12 cellular contexts compared by ENCODE assay signal in genomic region chr20:2654831-2655230, GRCh38. TPM values are rescaled to one million over a fixed set of nuclear protein-coding genes. Genes with fewer than 3 reads are reported as not detected.
DNase-seq lines count a peak whose midpoint lies in the region; ATAC-seq, FAIRE-seq and TF ChIP-seq lines count a peak whose summit lies in the region.
"Had no signal": no experiment of that assay in that cellular context is flagged by ENCODE, and none has a peak within 500 bp of the region (broad histone marks: within the 10 kb centered on the region; RNA-seq: fewer than 3 reads in every experiment).

No MANE protein-coding gene starts in this region.

- H3K9me3 ChIP-seq in DND-41 (ENCODE audit: insufficient read depth, low read length, severe bottlenecking) (no peaks in the 10 kb centered on the region), Karpas-422 (ENCODE audit: low read length) (no peaks in the 10 kb centered on the region), adipocyte (ENCODE audit: control insufficient read depth, low read length) (no peaks in the 10 kb centered on the region)
- H3K9me3 ChIP-seq: heart left ventricle had no signal

- H3K36me3 ChIP-seq in DND-41 (ENCODE audit: insufficient read depth, low read length) (peaks cover 69% of the 10 kb centered on the region), Karpas-422 (ENCODE audit: insufficient read depth, low read length) (peaks cover 52% of the 10 kb centered on the region), adipocyte (ENCODE audit: control insufficient read depth, insufficient read depth, low read length, severe bottlenecking) (peaks cover 60% of the 10 kb centered on the region)

- peak overlapping the region; percentile 23 to 50 for H3K27ac Mint-ChIP-seq in natural killer cell

- H3K27ac ChIP-seq in DND-41 (ENCODE audit: low read length), result 0 out of 2 replicates have a peak overlapping the region, but pooled peaks have one; percentile 11
- no peak overlapping the region for H3K27ac ChIP-seq in Karpas-422 (ENCODE audit: low read length)
- H3K27ac ChIP-seq: heart left ventricle had no signal

- ATAC-seq in DND-41 (ENCODE audit: insufficient read depth, low read depth), result no peak
- ATAC-seq in natural killer cell, result no peak
- no peak for ATAC-seq in GM19035 (IDR thresholded peaks at IDR 0.05; ENCODE audit: unreplicated experiment)
- no peak for ATAC-seq in GM21515 (IDR thresholded peaks at IDR 0.05; ENCODE audit: unreplicated experiment)
- ATAC-seq: heart left ventricle had no signal

- no peaks in the 10 kb centered on the region for H3K27me3 ChIP-seq in DND-41 (ENCODE audit: insufficient read depth, low read length, poor library complexity)
- no peaks in the 10 kb centered on the region for H3K27me3 ChIP-seq in Karpas-422 (ENCODE audit: low read length)
- H3K27me3 ChIP-seq in adipocyte (replicated peaks; ENCODE audit: control insufficient read depth, insufficient read depth, low read length), result no peaks in the 10 kb centered on the region
- H3K27me3 ChIP-seq: heart left ventricle had no signal

- H3K4me1 Mint-ChIP-seq in natural killer cell, result peaks cover 24 to 33% of the 10 kb centered on the region in 2 donors

- H3K27me3 Mint-ChIP-seq in natural killer cell (ENCODE audit: low read depth in 2 of 2), result no peaks in the 10 kb centered on the region

- peaks cover 20% of the 10 kb centered on the region for H3K36me3 Mint-ChIP-seq in natural killer cell

- TF ChIP-seq CTCF in DND-41 (IDR thresholded peaks at IDR 0.05; ENCODE audit: borderline replicate concordance, extremely low read depth, low read length, poor library complexity, severe bottlenecking) (no peak), natural killer cell (IDR thresholded peaks at IDR 0.05) (no peak), D721Med (IDR thresholded peaks at IDR 0.05; ENCODE audit: insufficient read depth, missing control alignments) (no peak)

- H3K79me2 ChIP-seq in DND-41 (ENCODE audit: insufficient read depth, low read length) (peaks cover 65% of the 10 kb centered on the region), Karpas-422 (ENCODE audit: low read length) (peaks cover 33% of the 10 kb centered on the region)

- H2AFZ ChIP-seq in DND-41 (ENCODE audit: low read depth, low read length), result no peak overlapping the region
- H2AFZ ChIP-seq in Karpas-422 (ENCODE audit: low read length), result no peak overlapping the region

- H3K4me3 Mint-ChIP-seq in natural killer cell, result peak overlapping the region; percentile 50

- intact Hi-C loops in natural killer cell (cut with micrococcal nuclease), result no loop called here

- H3K4me3 ChIP-seq in DND-41 (ENCODE audit: low read depth in 1 of 2, low read length in 2 of 2), result peak overlapping the region in 1 of 2 experiments; percentile 86; a peak in 3 of 4 replicates
- no peak overlapping the region for H3K4me3 ChIP-seq in Karpas-422 (ENCODE audit: low read length)
- H3K4me3 ChIP-seq in adipocyte (ENCODE audit: low read length), result peak overlapping the region; percentile 96

- H3K9me2 ChIP-seq in Karpas-422 (replicated peaks; ENCODE audit: insufficient read depth, low read length), result no peaks in the 10 kb centered on the region

- H3K4me1 ChIP-seq in DND-41 (ENCODE audit: insufficient read depth, low read length), result peaks cover 49% of the 10 kb centered on the region
- peaks cover 26% of the 10 kb centered on the region for H3K4me1 ChIP-seq in Karpas-422 (ENCODE audit: low read length)
- H3K4me1 ChIP-seq in adipocyte (ENCODE audit: control insufficient read depth, insufficient read depth, low read length), result peaks cover 21% of the 10 kb centered on the region

- no peak for FAIRE-seq in D721Med (lab: Jason Lieb, UNC)

- H4K20me1 ChIP-seq in DND-41 (ENCODE audit: insufficient read depth, low read length), result peaks cover 71% of the 10 kb centered on the region
- H4K20me1 ChIP-seq in Karpas-422 (ENCODE audit: insufficient read depth, low read depth, low read length), result peaks cover 48% of the 10 kb centered on the region

- DNase-seq in DND-41, result no peak
- DNase-seq in Karpas-422, result no peak
- DNase-seq in adipocyte (ENCODE audit: low read depth), result no peak
- no peak for DNase-seq in natural killer cell
- DNase-seq in NCI-H748 treated with DMSO at 0.1 percent for 48 hours (lab: John Stamatoyannopoulos, UW), result no peak
- no peak for DNase-seq in D721Med (ENCODE audit: insufficient read length, low spot score)
- DNase-seq: central memory CD4-positive, alpha-beta T cell; heart left ventricle; NCI-H1417 treated with DMSO at 0.1 percent for 48 hours had no signal

- H3K4me2 ChIP-seq in DND-41 (ENCODE audit: insufficient read depth, low read length), result peak overlapping the region; percentile 85
- peak overlapping the region; percentile 97 for H3K4me2 ChIP-seq in Karpas-422 (ENCODE audit: low read depth, low read length, poor library complexity, severe bottlenecking)

- H3K9me3 Mint-ChIP-seq in natural killer cell, result no peaks in the 10 kb centered on the region

- H3K9ac ChIP-seq in DND-41 (ENCODE audit: low read depth, low read length) (peak overlapping the region; percentile 94), Karpas-422 (ENCODE audit: low read length) (no peak overlapping the region), adipocyte (ENCODE audit: low read length) (peak overlapping the region; percentile 94)

RNA-seq across cellular contexts. Expression of gene NOP56, which starts 2.4 kb away (rescaled TPM):
- 192 and 300 TPM in 2 replicates for total RNA-seq in Karpas-422 (2014; rRNA removed; shearing (Covaris generic); ENCODE audit: low replicate concordance)
- total RNA-seq in natural killer cell, result 100 to 1,000 TPM; 169 to 216 (median 214) TPM

RNA-seq across cellular contexts. Expression of gene IDH3B, which starts 9.2 kb away (rescaled TPM):
- 83.7 and 129 TPM in 2 replicates for total RNA-seq in Karpas-422 (2014; rRNA removed; shearing (Covaris generic); ENCODE audit: low replicate concordance)
- 100 to 1,000 TPM; 149 to 161 (median 153) TPM for total RNA-seq in natural killer cell

RNA-seq across cellular contexts. Expression of gene EBF4, which starts 37.7 kb away (rescaled TPM):
- 6.5 and 12.8 TPM in 2 replicates for total RNA-seq in Karpas-422 (2014; rRNA removed; shearing (Covaris generic); ENCODE audit: low replicate concordance)
- 10 to 100 TPM; 17.1 to 21.7 (median 20.4) TPM for total RNA-seq in natural killer cell
- total RNA-seq: RPMI7951 had no signal
